ENCODE assay signal across 14 cellular contexts in genomic region chr10:18071591-18071990, GRCh38.
A peak's percentile ranks its signal among the peaks of the same experiment; 100 is the strongest.
DNase-seq lines count a peak whose midpoint lies in the region; ATAC-seq and TF ChIP-seq lines count a peak whose summit lies in the region.
"Had no signal": no experiment of that assay in that cellular context is flagged by ENCODE, and none has a peak within 500 bp of the region (broad histone marks: within the 10 kb centered on the region; RNA-seq: fewer than 3 reads in every experiment).

No MANE protein-coding gene starts in this region.

- H3K27me3 ChIP-seq in HAP-1 (ENCODE audit: low read depth), result no peaks in the 10 kb centered on the region; the same call in 1 of the 2 replicates

- no peak overlapping the region for H3K27ac Mint-ChIP-seq in activated CD8-positive, alpha-beta T cell treated with anti-CD3 and anti-CD28 coated beads for 36 hours
- no peak overlapping the region for H3K27ac Mint-ChIP-seq in activated naive CD4-positive, alpha-beta T cell treated with anti-CD3 and anti-CD28 coated beads, Interleukin-2, amount 10 ng/mL, durations not matched to agents 7 days and 5 days
- H3K27ac Mint-ChIP-seq: CD14-positive monocyte; CD8-positive, alpha-beta T cell; IgD-negative memory B cell had no signal

- H3K36me3 ChIP-seq in HAP-1 (replicated peaks), result no peaks in the 10 kb centered on the region

- no peaks in the 10 kb centered on the region for H3K36me3 Mint-ChIP-seq in activated CD8-positive, alpha-beta T cell treated with anti-CD3 and anti-CD28 coated beads for 36 hours (ENCODE audit: low read depth)
- H3K36me3 Mint-ChIP-seq in activated naive CD4-positive, alpha-beta T cell treated with anti-CD3 and anti-CD28 coated beads, Interleukin-2, amount 10 ng/mL, durations not matched to agents 7 days and 5 days, result no peaks in the 10 kb centered on the region
- H3K36me3 Mint-ChIP-seq: CD14-positive monocyte; CD8-positive, alpha-beta T cell; IgD-negative memory B cell had no signal

- in situ Hi-C loops in HAP-1 (cut with MboI; ENCODE audit: low sequenced_read_pairs), result no loop called here

- intact Hi-C loops in activated CD8-positive, alpha-beta T cell treated with anti-CD3 and anti-CD28 coated beads for 36 hours (cut with micrococcal nuclease), result no loop called here

- POLR2A ChIA-PET in activated CD8-positive, alpha-beta T cell treated with anti-CD3 and anti-CD28 coated beads for 36 hours (lab: Charles Lee), result no interaction called here

- CTCF ChIA-PET in activated CD8-positive, alpha-beta T cell treated with anti-CD3 and anti-CD28 coated beads for 36 hours (lab: Charles Lee), result interaction anchor here (1.1 kb wide), 1 partner anchor 33 kb away, joined by 3 read pairs; no protein-coding TSS in a partner anchor
- CTCF ChIA-PET in activated naive CD4-positive, alpha-beta T cell treated with anti-CD3 and anti-CD28 coated beads, Interleukin-2, amount 10 ng/mL, durations not matched to agents 7 days and 5 days (lab: Charles Lee), result no interaction called here

- no peaks in the 10 kb centered on the region for H3K4me1 ChIP-seq in HAP-1

- H3K4me3 ChIP-seq in epithelial cell of esophagus (ENCODE audit: low read length) (no peak overlapping the region), HAP-1 (no peak overlapping the region)

- H3K4me3 Mint-ChIP-seq in activated CD8-positive, alpha-beta T cell treated with anti-CD3 and anti-CD28 coated beads for 36 hours, result no peak overlapping the region
- no peak overlapping the region for H3K4me3 Mint-ChIP-seq in activated naive CD4-positive, alpha-beta T cell treated with anti-CD3 and anti-CD28 coated beads, Interleukin-2, amount 10 ng/mL, durations not matched to agents 7 days and 5 days
- H3K4me3 Mint-ChIP-seq: CD14-positive monocyte; CD8-positive, alpha-beta T cell; IgD-negative memory B cell had no signal

- ATAC-seq in activated CD8-positive, alpha-beta T cell treated with anti-CD3 and anti-CD28 coated beads for 36 hours, result no peak
- ATAC-seq: CD8-positive, alpha-beta T cell had no signal

- no peaks in the 10 kb centered on the region for H3K27me3 Mint-ChIP-seq in activated CD8-positive, alpha-beta T cell treated with anti-CD3 and anti-CD28 coated beads for 36 hours
- H3K27me3 Mint-ChIP-seq in activated naive CD4-positive, alpha-beta T cell treated with anti-CD3 and anti-CD28 coated beads, Interleukin-2, amount 10 ng/mL, durations not matched to agents 7 days and 5 days, result no peaks in the 10 kb centered on the region

- TF ChIP-seq CTCF in epithelial cell of esophagus (IDR thresholded peaks at IDR 0.05; ENCODE audit: insufficient read depth, low read depth, low read length, missing control alignments), result no peak
- TF ChIP-seq CTCF in activated CD8-positive, alpha-beta T cell treated with anti-CD3 and anti-CD28 coated beads for 36 hours (IDR thresholded peaks at IDR 0.05), result no peak

- H3K9me3 ChIP-seq in HAP-1, result no peaks in the 10 kb centered on the region

- DNase-seq in EL, result peak; percentile 13
- DNase-seq in RKO (ENCODE audit: low spot score), result peak; percentile 38
- peak; percentile 23 for DNase-seq in epithelial cell of esophagus (ENCODE audit: low read depth)
- DNase-seq in kidney tubule cell (ENCODE audit: low spot score), result peak; percentile 32
- DNase-seq in activated CD8-positive, alpha-beta T cell treated with anti-CD3 and anti-CD28 coated beads for 36 hours, result no peak
- no peak for DNase-seq in activated naive CD4-positive, alpha-beta T cell treated with anti-CD3 and anti-CD28 coated beads, Interleukin-2, amount 10 ng/mL, durations not matched to agents 7 days and 5 days
- no peak for DNase-seq in HAP-1 (ENCODE audit: low spot score in 2 of 2)
- DNase-seq: CD8-positive, alpha-beta T cell; COR-L47; DMS153; DMS79 treated with DMSO at 0.1 percent for 48 hours; GF-D8 had no signal

- H3K9me3 Mint-ChIP-seq in activated CD8-positive, alpha-beta T cell treated with anti-CD3 and anti-CD28 coated beads for 36 hours, result no peaks in the 10 kb centered on the region
- no peaks in the 10 kb centered on the region for H3K9me3 Mint-ChIP-seq in activated naive CD4-positive, alpha-beta T cell treated with anti-CD3 and anti-CD28 coated beads, Interleukin-2, amount 10 ng/mL, durations not matched to agents 7 days and 5 days
- H3K9me3 Mint-ChIP-seq: CD8-positive, alpha-beta T cell had no signal

- H3K4me1 Mint-ChIP-seq in activated CD8-positive, alpha-beta T cell treated with anti-CD3 and anti-CD28 coated beads for 36 hours (ENCODE audit: low read depth), result no peaks in the 10 kb centered on the region
- no peaks in the 10 kb centered on the region for H3K4me1 Mint-ChIP-seq in activated naive CD4-positive, alpha-beta T cell treated with anti-CD3 and anti-CD28 coated beads, Interleukin-2, amount 10 ng/mL, durations not matched to agents 7 days and 5 days
- H3K4me1 Mint-ChIP-seq: CD14-positive monocyte, IgD-negative memory B cell had no signal

Comparison
In these comparisons a context has a peak if more than half of its experiments do, and no peak if none do; other contexts are left out.
1. DNase-seq: peak in EL (single experiment), RKO (single experiment), epithelial cell of esophagus (single experiment) and kidney tubule cell (single experiment); none in activated CD8-positive, alpha-beta T cell treated with anti-CD3 and anti-CD28 coated beads for 36 hours (single experiment), activated naive CD4-positive, alpha-beta T cell treated with anti-CD3 and anti-CD28 coated beads, Interleukin-2, amount 10 ng/mL, durations not matched to agents 7 days and 5 days (single experiment) and HAP-1 (0 of 2).